Comparison of ENCODE assay signal across 18 cellular contexts in genomic region chr6:143676437-143677045, GRCh38. TPM values are rescaled to one million over a fixed set of nuclear protein-coding genes. Genes with fewer than 3 reads are reported as not detected.
DNase-seq lines count a peak whose midpoint lies in the region; ATAC-seq, FAIRE-seq and TF ChIP-seq lines count a peak whose summit lies in the region.
"Had no signal": no experiment of that assay in that cellular context is flagged by ENCODE, and none has a peak within 500 bp of the region (broad histone marks: within the 10 kb centered on the region; RNA-seq: fewer than 3 reads in every experiment).

No MANE protein-coding gene starts in this region.

- H3K14ac ChIP-seq in H1 (ENCODE audit: insufficient read length) = no peak overlapping the region

- no peaks in the 10 kb centered on the region for H4K20me1 ChIP-seq in H1 (replicated peaks in 1 of 2; ENCODE audit: control insufficient read depth in 1 of 2, insufficient read depth in 2 of 2, low read length in 2 of 2)

- H3K23me2 ChIP-seq in H1 (ENCODE audit: low read depth, low read length) = no peaks in the 10 kb centered on the region

- no peak overlapping the region for H2BK20ac ChIP-seq in H1 (ENCODE audit: low read length)

- H3K79me1 ChIP-seq in H1 (ENCODE audit: low read depth, low read length) = no peaks in the 10 kb centered on the region

- H2BK120ac ChIP-seq in H1 (replicated peaks; ENCODE audit: low read depth, low read length) = no peak overlapping the region

- H3K27ac Mint-ChIP-seq in natural killer cell = no peak overlapping the region
- no peak overlapping the region for H3K27ac Mint-ChIP-seq in natural killer cell treated with Interleukin-12 subunit alpha and Interleukin-12 subunit beta and Interleukin-15 and Interleukin-18, amount 100 ng/mL, for 72 hours
- no peak overlapping the region for H3K27ac Mint-ChIP-seq in nephron progenitor cell

- no peak overlapping the region for H2AK5ac ChIP-seq in H1 (ENCODE audit: low read depth, low read length)

- no peak overlapping the region for H2BK15ac ChIP-seq in H1 (ENCODE audit: low read length)

- peak overlapping the region; percentile 75 for H4K5ac ChIP-seq in H1 (ENCODE audit: insufficient read length, low read depth, low read length)

- no peak for ATAC-seq in natural killer cell
- ATAC-seq in natural killer cell treated with Interleukin-12 subunit alpha and Interleukin-12 subunit beta and Interleukin-15 and Interleukin-18, amount 100 ng/mL, for 72 hours = no peak
- ATAC-seq in GM18520 (IDR thresholded peaks at IDR 0.05; ENCODE audit: unreplicated experiment) = no peak
- no peak for ATAC-seq in HG03354 (IDR thresholded peaks at IDR 0.05; ENCODE audit: poor library complexity, severe bottlenecking, unreplicated experiment)
- ATAC-seq: GM12878 had no signal

- H3K27me3 ChIP-seq in H1 (replicated peaks in 1 of 4; ENCODE audit: control insufficient read depth in 3 of 4, extremely low read depth in 1 of 4, insufficient read depth in 3 of 4, low read length in 3 of 4) (no peaks in the 10 kb centered on the region), uterus (no peaks in the 10 kb centered on the region)
- H3K27me3 ChIP-seq: sigmoid colon had no signal

- no peak for TF ChIP-seq EP300 in H1 (IDR thresholded peaks at IDR 0.05; ENCODE audit: borderline replicate concordance in 1 of 2, low read depth in 2 of 2, low read length in 2 of 2)

- CTCF ChIA-PET in H1 (lab: Charles Lee; ENCODE audit: partially characterized antibody) = interaction anchor here (0.8 to 1.6 kb wide), 4 partner anchors 19 to 804 kb away, joined by 3 to 5 read pairs (median 4); no protein-coding TSS in a partner anchor

- H3K27ac ChIP-seq in H1 (ENCODE audit: low read depth, low read length) (no peak overlapping the region), uterus (peak overlapping the region; percentile 49 to 89)

- H3K27me3 Mint-ChIP-seq in natural killer cell (ENCODE audit: low read depth in 2 of 2) = peaks cover 12 to 40% of the 10 kb centered on the region in 2 donors
- peaks cover 4 to 6% of the 10 kb centered on the region in 2 donors for H3K27me3 Mint-ChIP-seq in natural killer cell treated with Interleukin-12 subunit alpha and Interleukin-12 subunit beta and Interleukin-15 and Interleukin-18, amount 100 ng/mL, for 72 hours
- no peaks in the 10 kb centered on the region for H3K27me3 Mint-ChIP-seq in nephron progenitor cell (ENCODE audit: low read depth, poor library complexity)

- H2BK12ac ChIP-seq in H1 (ENCODE audit: low read depth, low read length) = no peak overlapping the region

- peak; percentile 45 for FAIRE-seq in H1 (lab: Jason Lieb, UNC)
- FAIRE-seq: GM12878, urothelium cell line had no signal

- H3K4me3 ChIP-seq in H1 (ENCODE audit: extremely low read depth in 1 of 4, insufficient read depth in 2 of 4, low read depth in 3 of 4, low read length in 4 of 4) (peak overlapping the region in 1 of 4 experiments; percentile 49; a peak in 3 of 8 replicates), uterus (no peak overlapping the region)
- H3K4me3 ChIP-seq: GM12878 had no signal

- POLR2A ChIA-PET in H1 (lab: Charles Lee; ENCODE audit: partially characterized antibody) = interaction anchor here (0.6 to 2.2 kb wide), 3 partner anchors 10 to 103 kb away, joined by 3 to 6 read pairs (median 5); no protein-coding TSS in a partner anchor

- H3K79me2 ChIP-seq in H1 (ENCODE audit: control insufficient read depth in 1 of 2, insufficient read depth in 2 of 2, low read length in 2 of 2) = peaks cover 6 to 34% of the 10 kb centered on the region in 2 experiments; a peak in 3 of 4 replicates

- H3K36me3 Mint-ChIP-seq in natural killer cell (no peaks in the 10 kb centered on the region), nephron progenitor cell (ENCODE audit: low read depth) (peaks cover 7% of the 10 kb centered on the region)
- H3K36me3 Mint-ChIP-seq in natural killer cell treated with Interleukin-12 subunit alpha and Interleukin-12 subunit beta and Interleukin-15 and Interleukin-18, amount 100 ng/mL, for 72 hours = peaks cover 2% of the 10 kb centered on the region

- no peaks in the 10 kb centered on the region for H3K9me3 Mint-ChIP-seq in natural killer cell
- H3K9me3 Mint-ChIP-seq in natural killer cell treated with Interleukin-12 subunit alpha and Interleukin-12 subunit beta and Interleukin-15 and Interleukin-18, amount 100 ng/mL, for 72 hours = no peaks in the 10 kb centered on the region
- H3K9me3 Mint-ChIP-seq in nephron progenitor cell = no peaks in the 10 kb centered on the region

- TF ChIP-seq CTCF in natural killer cell (IDR thresholded peaks at IDR 0.05) (no peak), H1 (IDR thresholded peaks at IDR 0.05; ENCODE audit: control extremely low read depth in 1 of 3, insufficient read depth in 1 of 3, low read depth in 1 of 3, low read length in 3 of 3) (no peak), nephron progenitor cell (IDR thresholded peaks at IDR 0.05) (no peak), uterus (IDR thresholded peaks at IDR 0.05) (no peak)

- TF ChIP-seq POLR2A in H1 (IDR thresholded peaks at IDR 0.05; ENCODE audit: control extremely low read depth in 1 of 2, low read depth in 2 of 2, low read length in 2 of 2) (no peak), uterus (IDR thresholded peaks at IDR 0.05) (no peak)

- H2BK5ac ChIP-seq in H1 (ENCODE audit: low read depth, low read length) = no peak overlapping the region

- H3K4me3 Mint-ChIP-seq in natural killer cell = peak overlapping the region; percentile 56
- H3K4me3 Mint-ChIP-seq in natural killer cell treated with Interleukin-12 subunit alpha and Interleukin-12 subunit beta and Interleukin-15 and Interleukin-18, amount 100 ng/mL, for 72 hours = no peak overlapping the region
- H3K4me3 Mint-ChIP-seq in nephron progenitor cell = peak overlapping the region; percentile 45

- H3K4me2 ChIP-seq in H1 (ENCODE audit: insufficient read depth in 1 of 2, low read depth in 2 of 2, low read length in 2 of 2) = peak overlapping the region; percentile 50 to 58

- no peak overlapping the region for H2AFZ ChIP-seq in H1 (ENCODE audit: low read length)

- no peak overlapping the region for H3K4ac ChIP-seq in H1 (replicated peaks; ENCODE audit: insufficient read length, low read depth, low read length)

- H3K9me3 ChIP-seq in H1 (ENCODE audit: insufficient read depth in 2 of 2, low read depth in 1 of 2, low read length in 1 of 2) (no peaks in the 10 kb centered on the region), uterus (no peaks in the 10 kb centered on the region)
- H3K9me3 ChIP-seq: sigmoid colon had no signal

- no peak overlapping the region for H4K8ac ChIP-seq in H1 (ENCODE audit: extremely low read depth, insufficient read depth, low read length)

- peaks cover 2 to 37% (median 14%) of the 10 kb centered on the region in 4 experiments for H3K4me1 ChIP-seq in H1 (replicated peaks in 1 of 4; ENCODE audit: control insufficient read depth in 3 of 4, insufficient read depth in 4 of 4, low read length in 3 of 4)
- H3K4me1 ChIP-seq in uterus = peaks cover 2 to 5% of the 10 kb centered on the region in 2 donors

- no peak overlapping the region for H3K18ac ChIP-seq in H1 (ENCODE audit: extremely low read depth, low read length)

- no peak for TF ChIP-seq RAD21 in H1 (IDR thresholded peaks at IDR 0.05 in 1 of 2, conservative IDR thresholded peaks at IDR 0.05 in 1 of 2; ENCODE audit: low read depth in 2 of 2, low read length in 2 of 2)

- no peak overlapping the region for H3K56ac ChIP-seq in H1 (replicated peaks; ENCODE audit: insufficient read length, low read depth, low read length)

- intact Hi-C loops in natural killer cell (cut with micrococcal nuclease) = no loop called here
- intact Hi-C loops in uterus (cut with DNase I; ENCODE audit: low total_unique reads) = no loop called here

- whole genome bisulfite sequencing in H1 (ENCODE audit: extremely low coverage in 1 of 2, insufficient coverage in 1 of 2, insufficient read length in 1 of 2, insufficient replicate concordance in 2 of 2, low coverage in 1 of 2, low lambda C conversion rate in 2 of 2, missing lambda C conversion rate in 1 of 2), 2 experiments = 2% methylated on average over 4 of the region's 4 CpGs; no CpG with 5 or more reads in 1 of the 2 experiments

- DNase-seq in natural killer cell (no peak), H1 (ENCODE audit: low read depth in 1 of 2, low spot score in 2 of 2) (no peak), nephron progenitor cell (no peak), uterus (no peak), cerebellar nuclear complex (lab: John Stamatoyannopoulos, UW) (no peak)
- DNase-seq in natural killer cell treated with Interleukin-12 subunit alpha and Interleukin-12 subunit beta and Interleukin-15 and Interleukin-18, amount 100 ng/mL, for 72 hours (ENCODE audit: low spot score) = no peak
- DNase-seq: activated CD4-positive, alpha-beta T cell treated with anti-CD3 and anti-CD28 coated beads for 1 hour; activated CD8-positive, alpha-beta memory T cell treated with anti-CD3 and anti-CD28 coated beads, Interleukin-2, amount 50 U/mL, for 4 hours; activated naive CD4-positive, alpha-beta T cell; KBM-7; NCI-H1092 treated with DMSO at 0.1 percent for 48 hours; NK-92 treated with Interleukin-12 subunit alpha and Interleukin-12 subunit beta, amount 100 ng/mL, for 24 hours; sigmoid colon; stimulated activated CD4-positive, alpha-beta T cell treated with anti-CD3 and anti-CD28 coated beads, Interleukin-4, amount 100 ng/mL, for 4 hours had no signal

- H3K23ac ChIP-seq in H1 (ENCODE audit: insufficient read length) = no peak overlapping the region

- H3K36me3 ChIP-seq in H1 (ENCODE audit: control insufficient read depth in 2 of 4, insufficient read depth in 4 of 4, low read length in 3 of 4) (no peaks in the 10 kb centered on the region), uterus (no peaks in the 10 kb centered on the region)
- H3K36me3 ChIP-seq: sigmoid colon had no signal

- no peak overlapping the region for H4K91ac ChIP-seq in H1 (replicated peaks; ENCODE audit: insufficient read length, low read length)

- H3K4me1 Mint-ChIP-seq in natural killer cell (peaks cover 15 to 26% of the 10 kb centered on the region in 2 donors), nephron progenitor cell (peaks cover 68% of the 10 kb centered on the region)
- peaks cover 13 to 14% of the 10 kb centered on the region in 2 donors for H3K4me1 Mint-ChIP-seq in natural killer cell treated with Interleukin-12 subunit alpha and Interleukin-12 subunit beta and Interleukin-15 and Interleukin-18, amount 100 ng/mL, for 72 hours (ENCODE audit: low read depth in 2 of 2)

- no peak overlapping the region for H3K9ac ChIP-seq in H1 (replicated peaks in 1 of 4; ENCODE audit: extremely low read depth in 1 of 4, low read depth in 3 of 4, low read length in 3 of 4)

RNA-seq across cellular contexts. Expression of gene PHACTR2, which starts 1.2 kb away (rescaled TPM):
- total RNA-seq in natural killer cell (10 to 100 TPM; 23.8 to 32.7 (median 24.9) TPM), uterus (100 to 1,000 TPM in 1 of 4 donors, 10 to 100 TPM in 3; 78.2 to 145 (median 90.1) TPM)
- 10 to 100 TPM; 19.9 to 23.6 TPM for total RNA-seq in natural killer cell treated with Interleukin-12 subunit alpha and Interleukin-12 subunit beta and Interleukin-15 and Interleukin-18, amount 100 ng/mL, for 72 hours
- total RNA-seq in H1 (2021; fragmentation: NEBNext Ultra II Directional; extraction: Animal tissue kit (Norgen Biotek cat#: 25700)) = 131 and 136 TPM in 2 replicates
- 12.3 and 16.9 TPM in 2 replicates for polyA plus RNA-seq in H1 (2011; rRNA removed)
- polyA plus RNA-seq in H1 (2011; cell fraction: cytosol; rRNA removed) = 17.1 TPM
- polyA plus RNA-seq in H1 (2011; cell fraction: nucleus; rRNA removed) = 55.0 TPM
- 24.5 to 41.1 TPM (median 35.9 TPM) in 4 replicates for polyA plus RNA-seq in H1 (2012, experiment 1 of 2)
- 2.2 TPM for polyA plus RNA-seq in H1 (2012, experiment 2 of 2)
- polyA plus RNA-seq in H1 (2013, experiment 1 of 2) = 94.2 TPM
- polyA plus RNA-seq in H1 (2013, experiment 2 of 2) = 88.2 TPM
- 73.4 and 79.0 TPM in 2 replicates for polyA minus RNA-seq in H1 (2011; rRNA and poly(A)+ RNA removed)
- polyA minus RNA-seq in H1 (2011; cell fraction: cytosol; rRNA and poly(A)+ RNA removed) = 45.4 TPM
- polyA minus RNA-seq in H1 (2011; cell fraction: nucleus; rRNA and poly(A)+ RNA removed) = 142 TPM
